Comparison of ENCODE assay signal across 8 cellular contexts in genomic region chr5:131171276-131171815, GRCh38. TPM values are rescaled to one million over a fixed set of nuclear protein-coding genes. Genes with fewer than 3 reads are reported as not detected.
DNase-seq lines count a peak whose midpoint lies in the region; ATAC-seq and TF ChIP-seq lines count a peak whose summit lies in the region.

No MANE protein-coding gene starts in this region.

- H3K4me3 ChIP-seq in SJSA1: peak overlapping the region; percentile 49
- peak overlapping the region; percentile 60 to 92 (median 80) for H3K4me3 ChIP-seq in dorsolateral prefrontal cortex

- H3K4me1 ChIP-seq in SJSA1 (replicated peaks): peaks cover 9% of the 10 kb centered on the region

- H3K27me3 ChIP-seq in SJSA1 (replicated peaks): no peaks in the 10 kb centered on the region
- H3K27me3 ChIP-seq in dorsolateral prefrontal cortex: no peaks in the 10 kb centered on the region

- H3K27me3 Mint-ChIP-seq in naive B cell: no peaks in the 10 kb centered on the region

- peaks cover 32 to 46% (median 42%) of the 10 kb centered on the region in 3 donors for H3K4me1 Mint-ChIP-seq in naive B cell

- 0 out of 2 replicates have a peak overlapping the region, but pooled peaks have one; percentile 1 for H3K27ac ChIP-seq in SJSA1
- peak overlapping the region; percentile 57 to 99 (median 91) for H3K27ac ChIP-seq in dorsolateral prefrontal cortex

- DNase-seq in SIG-M5 treated with dmso at 0.1 percent for 504 hours (lab: John Stamatoyannopoulos, UW; ENCODE audit: unreplicated experiment): peak; percentile 5
- DNase-seq in SIG-M5 (lab: John Stamatoyannopoulos, UW): no peak
- no peak for DNase-seq in SJSA1 (ENCODE audit: low read depth in 1 of 2, low spot score in 2 of 2)
- peak in 1 of 10 donors; percentile 6 for DNase-seq in dorsolateral prefrontal cortex
- DNase-seq in naive B cell: no peak
- no peak for DNase-seq in HPDE6-E6E7 (ENCODE audit: extremely low spot score)

- H3K9me3 Mint-ChIP-seq in naive B cell: no peaks in the 10 kb centered on the region

- no peaks in the 10 kb centered on the region for H3K9me3 ChIP-seq in SJSA1 (replicated peaks)

- TF ChIP-seq CTCF in dorsolateral prefrontal cortex (IDR thresholded peaks at IDR 0.05 in 54 of 56, conservative IDR thresholded peaks at IDR 0.05 in 2 of 56; ENCODE audit: low read depth in 1 of 56, partially characterized antibody in 56 of 56): no peak

- intact Hi-C loops in dorsolateral prefrontal cortex (cut with DNase I): loop anchor here in 1 of 2 donors (2.0 kb wide), 1 partner anchor 243 kb away; no protein-coding TSS in a partner anchor

- H3K27ac Mint-ChIP-seq in naive B cell: peak overlapping the region; percentile 93 to 98 (median 96)

- H3K4me3 Mint-ChIP-seq in naive B cell: peak overlapping the region; percentile 93 to 100 (median 98)

- ATAC-seq in naive B cell (ENCODE audit: low read depth in 2 of 2): no peak
- no peak for ATAC-seq in HG02981 (IDR thresholded peaks at IDR 0.05; ENCODE audit: unreplicated experiment)
- no peak for ATAC-seq in HG03432 (IDR thresholded peaks at IDR 0.05; ENCODE audit: unreplicated experiment)

- H3K36me3 ChIP-seq in SJSA1: no peaks in the 10 kb centered on the region

- H3K36me3 Mint-ChIP-seq in naive B cell: no peaks in the 10 kb centered on the region

RNA-seq across cellular contexts. Expression of gene LYRM7, which starts 0.6 kb away (rescaled TPM):
- total RNA-seq in SJSA1 (2014; rRNA removed; shearing (Covaris generic)): 33.1 and 127 TPM in 2 replicates
- total RNA-seq in dorsolateral prefrontal cortex: 10 to 100 TPM; 15.9 to 37.3 (median 23.7) TPM
- polyA plus RNA-seq in naive B cell (ENCODE audit: low read depth in 6 of 6): 10 to 100 TPM in 3 of 6 donors, 1 to 10 TPM in 3; 5.8 to 11.4 (median 9.6) TPM

RNA-seq across cellular contexts. Expression of gene HINT1, which starts 6.3 kb away (rescaled TPM):
- 517 and 555 TPM in 2 replicates for total RNA-seq in SJSA1 (2014; rRNA removed; shearing (Covaris generic))
- 100 to 1,000 TPM in 119 of 120 experiments, 10 to 100 TPM in 1; 99.1 to 267 (median 191) TPM for total RNA-seq in dorsolateral prefrontal cortex
- 100 to 1,000 TPM; 346 to 502 (median 420) TPM for polyA plus RNA-seq in naive B cell (ENCODE audit: low read depth in 6 of 6)
